ENCODE assay signal across 8 cellular contexts in genomic region chr16:3401719-3402397, GRCh38. TPM values are rescaled to one million over a fixed set of nuclear protein-coding genes. Genes with fewer than 3 reads are reported as not detected.
DNase-seq lines count a peak whose midpoint lies in the region; ATAC-seq lines count a peak whose summit lies in the region.

No MANE protein-coding gene starts in this region.

- H3K27ac ChIP-seq in CD4-positive, alpha-beta memory T cell (ENCODE audit: low read depth, low read length), result peak overlapping the region; percentile 69
- no peak overlapping the region for H3K27ac ChIP-seq in iPS-18a (ENCODE audit: low read length)

- H3K27me3 Mint-ChIP-seq in CD4-positive, alpha-beta memory T cell, result no peaks in the 10 kb centered on the region
- no peaks in the 10 kb centered on the region for H3K27me3 Mint-ChIP-seq in activated CD8-positive, alpha-beta T cell treated with anti-CD3 and anti-CD28 coated beads, Interleukin-2, amount 10 ng/mL, durations not matched to agents 7 days and 5 days (ENCODE audit: low read depth)
- no peaks in the 10 kb centered on the region for H3K27me3 Mint-ChIP-seq in stimulated activated memory B cell treated with anti-CD40 and anti-IgM and Interleukin-4, amounts not matched to agents 10 μg/mL and 1 μg/mL and 100 μg/mL, for 72 hours

- H3K36me3 Mint-ChIP-seq in CD4-positive, alpha-beta memory T cell, result peaks cover 53 to 64% of the 10 kb centered on the region in 2 donors
- H3K36me3 Mint-ChIP-seq in activated CD8-positive, alpha-beta T cell treated with anti-CD3 and anti-CD28 coated beads, Interleukin-2, amount 10 ng/mL, durations not matched to agents 7 days and 5 days (ENCODE audit: low read depth), result peaks cover 74% of the 10 kb centered on the region
- peaks cover 60% of the 10 kb centered on the region for H3K36me3 Mint-ChIP-seq in stimulated activated memory B cell treated with anti-CD40 and anti-IgM and Interleukin-4, amounts not matched to agents 10 μg/mL and 1 μg/mL and 100 μg/mL, for 72 hours

- peak overlapping the region; percentile 66 for H3K9ac ChIP-seq in iPS-18a (ENCODE audit: low read length)

- no peak for DNase-seq in CD4-positive, alpha-beta memory T cell
- peak; percentile 4 for DNase-seq in HK-2 (ENCODE audit: unreplicated experiment)
- no peak for DNase-seq in activated CD8-positive, alpha-beta T cell treated with anti-CD3 and anti-CD28 coated beads, Interleukin-2, amount 10 ng/mL, durations not matched to agents 7 days and 5 days
- DNase-seq in HPDE6-E6E7 (ENCODE audit: extremely low spot score), result no peak
- DNase-seq in stimulated activated CD4-positive, alpha-beta T cell treated with anti-CD3 and anti-CD28 coated beads, Interleukin-2, amount 100 ng/mL, for 24 hours, result no peak

- peaks cover 34% of the 10 kb centered on the region for H3K36me3 ChIP-seq in CD4-positive, alpha-beta memory T cell (ENCODE audit: insufficient read depth, low read length)
- peaks cover 13% of the 10 kb centered on the region for H3K36me3 ChIP-seq in iPS-18a (ENCODE audit: control insufficient read depth, low read depth, low read length)

- POLR2A ChIA-PET in CD4-positive, alpha-beta memory T cell (lab: Charles Lee; ENCODE audit: partially characterized antibody), result interaction anchor here (0.8 to 4.5 kb wide), 25 partner anchors 10 to 852 kb away, joined by 3 to 66 read pairs (median 5); partner anchors contain the start of genes CLUAP1, NAA60, SLX4 and TIGD7
- POLR2A ChIA-PET in activated CD8-positive, alpha-beta T cell treated with anti-CD3 and anti-CD28 coated beads, Interleukin-2, amount 10 ng/mL, durations not matched to agents 7 days and 5 days (lab: Charles Lee), result interaction anchor here (0.6 to 3.1 kb wide), 20 partner anchors 8 to 715 kb away, joined by 3 to 26 read pairs (median 4); partner anchors contain the start of genes NAA60, ZNF263 and ZNF597

- ATAC-seq in activated CD8-positive, alpha-beta T cell treated with anti-CD3 and anti-CD28 coated beads, Interleukin-2, amount 10 ng/mL, durations not matched to agents 7 days and 5 days, result no peak
- ATAC-seq in stimulated activated memory B cell treated with anti-CD40 and anti-IgM and Interleukin-4, amounts not matched to agents 10 μg/mL and 1 μg/mL and 100 μg/mL, for 72 hours, result no peak
- ATAC-seq in GM19035 (IDR thresholded peaks at IDR 0.05; ENCODE audit: unreplicated experiment), result no peak

- peaks cover 7 to 10% of the 10 kb centered on the region in 2 donors for H3K9me3 ChIP-seq in CD4-positive, alpha-beta memory T cell (ENCODE audit: control insufficient read depth in 1 of 2, low read length in 2 of 2)
- peaks cover 6% of the 10 kb centered on the region for H3K9me3 ChIP-seq in iPS-18a (ENCODE audit: control insufficient read depth, low read depth, low read length)

- H3K27me3 ChIP-seq in CD4-positive, alpha-beta memory T cell (ENCODE audit: insufficient read depth, low read length), result no peaks in the 10 kb centered on the region
- no peaks in the 10 kb centered on the region for H3K27me3 ChIP-seq in iPS-18a (ENCODE audit: control insufficient read depth, insufficient read depth, low read length)

- CTCF ChIA-PET in CD4-positive, alpha-beta memory T cell (lab: Charles Lee; ENCODE audit: partially characterized antibody), result interaction anchor here (1.0 to 2.5 kb wide), 5 partner anchors 42 to 167 kb away, joined by 3 to 9 read pairs (median 3); partner anchors contain the start of genes NAA60, TIGD7, ZNF200 and ZNF597
- CTCF ChIA-PET in activated CD8-positive, alpha-beta T cell treated with anti-CD3 and anti-CD28 coated beads, Interleukin-2, amount 10 ng/mL, durations not matched to agents 7 days and 5 days (lab: Charles Lee), result interaction anchor here (0.9 to 2.0 kb wide), 9 partner anchors 25 to 137 kb away, joined by 3 to 6 read pairs (median 4); partner anchors contain the start of genes NAA60, TIGD7, ZNF597 and ZNF75A

- H3K27ac Mint-ChIP-seq in CD4-positive, alpha-beta memory T cell, result peak overlapping the region; percentile 81 to 92 (median 89)
- H3K27ac Mint-ChIP-seq in activated CD8-positive, alpha-beta T cell treated with anti-CD3 and anti-CD28 coated beads, Interleukin-2, amount 10 ng/mL, durations not matched to agents 7 days and 5 days, result peak overlapping the region; percentile 89
- peak overlapping the region; percentile 90 for H3K27ac Mint-ChIP-seq in stimulated activated memory B cell treated with anti-CD40 and anti-IgM and Interleukin-4, amounts not matched to agents 10 μg/mL and 1 μg/mL and 100 μg/mL, for 72 hours

- peaks cover 30 to 60% (median 47%) of the 10 kb centered on the region in 4 donors for H3K4me1 Mint-ChIP-seq in CD4-positive, alpha-beta memory T cell
- H3K4me1 Mint-ChIP-seq in activated CD8-positive, alpha-beta T cell treated with anti-CD3 and anti-CD28 coated beads, Interleukin-2, amount 10 ng/mL, durations not matched to agents 7 days and 5 days (ENCODE audit: low read depth), result peaks cover 36% of the 10 kb centered on the region
- peaks cover 43% of the 10 kb centered on the region for H3K4me1 Mint-ChIP-seq in stimulated activated memory B cell treated with anti-CD40 and anti-IgM and Interleukin-4, amounts not matched to agents 10 μg/mL and 1 μg/mL and 100 μg/mL, for 72 hours

- H3K4me3 Mint-ChIP-seq in CD4-positive, alpha-beta memory T cell, result peak overlapping the region; percentile 89 to 98 (median 94)
- H3K4me3 Mint-ChIP-seq in activated CD8-positive, alpha-beta T cell treated with anti-CD3 and anti-CD28 coated beads, Interleukin-2, amount 10 ng/mL, durations not matched to agents 7 days and 5 days, result peak overlapping the region; percentile 88
- H3K4me3 Mint-ChIP-seq in stimulated activated memory B cell treated with anti-CD40 and anti-IgM and Interleukin-4, amounts not matched to agents 10 μg/mL and 1 μg/mL and 100 μg/mL, for 72 hours, result peak overlapping the region; percentile 97

- peak overlapping the region; percentile 66 to 72 for H3K4me3 ChIP-seq in CD4-positive, alpha-beta memory T cell (ENCODE audit: low read length in 2 of 2)
- peak overlapping the region; percentile 96 for H3K4me3 ChIP-seq in iPS-18a (ENCODE audit: low read length)

- H3K9me3 Mint-ChIP-seq in CD4-positive, alpha-beta memory T cell, result peaks cover 4 to 37% (median 24%) of the 10 kb centered on the region in 8 donors
- peaks cover 42% of the 10 kb centered on the region for H3K9me3 Mint-ChIP-seq in activated CD8-positive, alpha-beta T cell treated with anti-CD3 and anti-CD28 coated beads, Interleukin-2, amount 10 ng/mL, durations not matched to agents 7 days and 5 days (ENCODE audit: insufficient read depth)
- peaks cover 16% of the 10 kb centered on the region for H3K9me3 Mint-ChIP-seq in stimulated activated memory B cell treated with anti-CD40 and anti-IgM and Interleukin-4, amounts not matched to agents 10 μg/mL and 1 μg/mL and 100 μg/mL, for 72 hours

- H3K4me1 ChIP-seq in CD4-positive, alpha-beta memory T cell (ENCODE audit: insufficient read depth, low read length), result peaks cover 34% of the 10 kb centered on the region
- no peaks in the 10 kb centered on the region for H3K4me1 ChIP-seq in iPS-18a (ENCODE audit: control insufficient read depth, low read depth, low read length)

- intact Hi-C loops in CD4-positive, alpha-beta memory T cell (cut with micrococcal nuclease), result loop anchor here (1.0 to 2.0 kb wide), 8 partner anchors 41 to 209 kb away; partner anchors contain the start of genes CLUAP1, NAA60, SLX4 and TIGD7

RNA-seq across cellular contexts. Expression of gene ZNF174, which starts 0.8 kb away (rescaled TPM):
- total RNA-seq in CD4-positive, alpha-beta memory T cell, result 10 to 100 TPM; 17.9 to 18.0 TPM
- 10 to 100 TPM in 1 of 2 donors, 1 to 10 TPM in 1; 9.5 to 19.0 TPM for polyA plus RNA-seq in CD4-positive, alpha-beta memory T cell
- total RNA-seq in activated CD8-positive, alpha-beta T cell treated with anti-CD3 and anti-CD28 coated beads, Interleukin-2, amount 10 ng/mL, durations not matched to agents 7 days and 5 days, result 10 to 100 TPM; 10.4 to 12.3 TPM

RNA-seq across cellular contexts. Expression of gene ZSCAN32, which starts 1.1 kb away (rescaled TPM):
- 10 to 100 TPM; 26.8 to 28.8 TPM for total RNA-seq in CD4-positive, alpha-beta memory T cell
- polyA plus RNA-seq in CD4-positive, alpha-beta memory T cell, result 10 to 100 TPM in 1 of 2 donors, 1 to 10 TPM in 1; 9.8 to 11.9 TPM
- 10 to 100 TPM; 15.9 to 19.0 TPM for total RNA-seq in activated CD8-positive, alpha-beta T cell treated with anti-CD3 and anti-CD28 coated beads, Interleukin-2, amount 10 ng/mL, durations not matched to agents 7 days and 5 days

RNA-seq across cellular contexts. Expression of gene ZNF597, which starts 41.4 kb away (rescaled TPM):
- total RNA-seq in CD4-positive, alpha-beta memory T cell, result 1 to 10 TPM; 5.3 TPM
- polyA plus RNA-seq in CD4-positive, alpha-beta memory T cell, result 1 to 10 TPM; 1.0 to 1.9 TPM
- total RNA-seq in activated CD8-positive, alpha-beta T cell treated with anti-CD3 and anti-CD28 coated beads, Interleukin-2, amount 10 ng/mL, durations not matched to agents 7 days and 5 days, result 1 to 10 TPM; 2.4 to 2.7 TPM

RNA-seq across cellular contexts. Expression of gene NAA60, which starts 41.6 kb away (rescaled TPM):
- total RNA-seq in CD4-positive, alpha-beta memory T cell, result 10 to 100 TPM; 58.1 to 62.9 TPM
- 10 to 100 TPM; 28.2 to 59.6 TPM for polyA plus RNA-seq in CD4-positive, alpha-beta memory T cell
- total RNA-seq in activated CD8-positive, alpha-beta T cell treated with anti-CD3 and anti-CD28 coated beads, Interleukin-2, amount 10 ng/mL, durations not matched to agents 7 days and 5 days, result 10 to 100 TPM; 46.3 to 49.0 TPM

RNA-seq across cellular contexts. Expression of gene OR2C1, which starts 46.2 kb away (rescaled TPM):
- total RNA-seq in CD4-positive, alpha-beta memory T cell, result not detected
- under 1 TPM; 0.13 to 0.54 TPM for polyA plus RNA-seq in CD4-positive, alpha-beta memory T cell
- total RNA-seq in activated CD8-positive, alpha-beta T cell treated with anti-CD3 and anti-CD28 coated beads, Interleukin-2, amount 10 ng/mL, durations not matched to agents 7 days and 5 days, result not detected
